Comparison of ENCODE assay signal across 9 cellular contexts in genomic region chr1:167648978-167649752, GRCh38. TPM values are rescaled to one million over a fixed set of nuclear protein-coding genes. Genes with fewer than 3 reads are reported as not detected.
DNase-seq lines count a peak whose midpoint lies in the region; ATAC-seq and TF ChIP-seq lines count a peak whose summit lies in the region.
"Had no signal": no experiment of that assay in that cellular context is flagged by ENCODE, and none has a peak within 500 bp of the region (broad histone marks: within the 10 kb centered on the region; RNA-seq: fewer than 3 reads in every experiment).

No MANE protein-coding gene starts in this region.

- H3K4me3 ChIP-seq in right atrium auricular region: no peak overlapping the region

- H3K36me3 Mint-ChIP-seq in activated CD4-positive, alpha-beta T cell treated with anti-CD3 and anti-CD28 coated beads, Interleukin-2, amount 10 ng/mL, durations not matched to agents 7 days and 5 days (ENCODE audit: low read depth): peaks cover 59% of the 10 kb centered on the region
- peaks cover 37% of the 10 kb centered on the region for H3K36me3 Mint-ChIP-seq in activated CD8-positive, alpha-beta T cell treated with anti-CD3 and anti-CD28 coated beads for 36 hours (ENCODE audit: low read depth)

- peak overlapping the region; percentile 1 for H3K4me3 Mint-ChIP-seq in activated CD4-positive, alpha-beta T cell treated with anti-CD3 and anti-CD28 coated beads, Interleukin-2, amount 10 ng/mL, durations not matched to agents 7 days and 5 days
- H3K4me3 Mint-ChIP-seq in activated CD8-positive, alpha-beta T cell treated with anti-CD3 and anti-CD28 coated beads for 36 hours: no peak overlapping the region
- peak overlapping the region; percentile 26 to 78 for H3K4me3 Mint-ChIP-seq in stimulated activated naive CD8-positive, alpha-beta T cell treated with anti-CD3 and anti-CD28 coated beads, Interleukin-15, amount 100 ng/mL, for 72 hours

- TF ChIP-seq CTCF in activated CD8-positive, alpha-beta T cell treated with anti-CD3 and anti-CD28 coated beads for 36 hours (IDR thresholded peaks at IDR 0.05): no peak
- no peak for TF ChIP-seq CTCF in right atrium auricular region (IDR thresholded peaks at IDR 0.05)

- no peaks in the 10 kb centered on the region for H3K27me3 Mint-ChIP-seq in activated CD4-positive, alpha-beta T cell treated with anti-CD3 and anti-CD28 coated beads, Interleukin-2, amount 10 ng/mL, durations not matched to agents 7 days and 5 days
- H3K27me3 Mint-ChIP-seq in activated CD8-positive, alpha-beta T cell treated with anti-CD3 and anti-CD28 coated beads for 36 hours: no peaks in the 10 kb centered on the region
- H3K27me3 Mint-ChIP-seq in stimulated activated naive CD8-positive, alpha-beta T cell treated with anti-CD3 and anti-CD28 coated beads, Interleukin-15, amount 100 ng/mL, for 72 hours: no peaks in the 10 kb centered on the region

- peaks cover 75% of the 10 kb centered on the region for H3K4me1 Mint-ChIP-seq in activated CD4-positive, alpha-beta T cell treated with anti-CD3 and anti-CD28 coated beads, Interleukin-2, amount 10 ng/mL, durations not matched to agents 7 days and 5 days
- H3K4me1 Mint-ChIP-seq in activated CD8-positive, alpha-beta T cell treated with anti-CD3 and anti-CD28 coated beads for 36 hours (ENCODE audit: low read depth): peaks cover 79% of the 10 kb centered on the region
- peaks cover 83% of the 10 kb centered on the region for H3K4me1 Mint-ChIP-seq in stimulated activated naive CD8-positive, alpha-beta T cell treated with anti-CD3 and anti-CD28 coated beads, Interleukin-15, amount 100 ng/mL, for 72 hours

- peak overlapping the region; percentile 76 for H3K27ac Mint-ChIP-seq in activated CD4-positive, alpha-beta T cell treated with anti-CD3 and anti-CD28 coated beads, Interleukin-2, amount 10 ng/mL, durations not matched to agents 7 days and 5 days
- peak overlapping the region; percentile 68 for H3K27ac Mint-ChIP-seq in activated CD8-positive, alpha-beta T cell treated with anti-CD3 and anti-CD28 coated beads for 36 hours
- H3K27ac Mint-ChIP-seq in stimulated activated naive CD8-positive, alpha-beta T cell treated with anti-CD3 and anti-CD28 coated beads, Interleukin-15, amount 100 ng/mL, for 72 hours: peak overlapping the region in 1 of 2 donors; percentile 85

- no peaks in the 10 kb centered on the region for H3K9me3 Mint-ChIP-seq in activated CD4-positive, alpha-beta T cell treated with anti-CD3 and anti-CD28 coated beads, Interleukin-2, amount 10 ng/mL, durations not matched to agents 7 days and 5 days
- H3K9me3 Mint-ChIP-seq in activated CD8-positive, alpha-beta T cell treated with anti-CD3 and anti-CD28 coated beads for 36 hours: no peaks in the 10 kb centered on the region
- H3K9me3 Mint-ChIP-seq in stimulated activated naive CD8-positive, alpha-beta T cell treated with anti-CD3 and anti-CD28 coated beads, Interleukin-15, amount 100 ng/mL, for 72 hours: no peaks in the 10 kb centered on the region

- POLR2A ChIA-PET in activated CD4-positive, alpha-beta T cell treated with anti-CD3 and anti-CD28 coated beads, Interleukin-2, amount 10 ng/mL, durations not matched to agents 7 days and 5 days (lab: Charles Lee): no interaction called here
- POLR2A ChIA-PET in activated CD8-positive, alpha-beta T cell treated with anti-CD3 and anti-CD28 coated beads for 36 hours (lab: Charles Lee): interaction anchor here (1.0 to 1.6 kb wide), 5 partner anchors 11 to 39 kb away, joined by 3 to 5 read pairs (median 3); no protein-coding TSS in a partner anchor

- no peaks in the 10 kb centered on the region for H3K36me3 ChIP-seq in right atrium auricular region

- no peaks in the 10 kb centered on the region for H3K9me3 ChIP-seq in right atrium auricular region

- DNase-seq in activated CD4-positive, alpha-beta T cell treated with anti-CD3 and anti-CD28 coated beads, Interleukin-2, amount 10 ng/mL, durations not matched to agents 7 days and 5 days: no peak
- DNase-seq in activated CD4-positive, alpha-beta T cell treated with anti-CD3 and anti-CD28 coated beads, Interleukin-2, amount 50 U/mL, for 48 hours: no peak
- DNase-seq in activated CD8-positive, alpha-beta T cell treated with anti-CD3 and anti-CD28 coated beads for 36 hours: no peak
- DNase-seq in right atrium auricular region (ENCODE audit: low spot score) (no peak), ecto neural progenitor cell (ENCODE audit: low spot score) (no peak), SK-N-DZ (ENCODE audit: low spot score) (no peak)
- DNase-seq in stimulated activated naive CD8-positive, alpha-beta T cell treated with anti-CD3 and anti-CD28 coated beads, Interleukin-15, amount 100 ng/mL, for 72 hours: no peak
- DNase-seq: NCI-H524 treated with DMSO at 0.1 percent for 48 hours had no signal

- intact Hi-C loops in activated CD8-positive, alpha-beta T cell treated with anti-CD3 and anti-CD28 coated beads for 36 hours (cut with micrococcal nuclease): no loop called here

- CTCF ChIA-PET in activated CD4-positive, alpha-beta T cell treated with anti-CD3 and anti-CD28 coated beads, Interleukin-2, amount 10 ng/mL, durations not matched to agents 7 days and 5 days (lab: Charles Lee): interaction anchor here (1.0 to 1.2 kb wide), 3 partner anchors 49 to 66 kb away, joined by 3 to 4 read pairs (median 4); no protein-coding TSS in a partner anchor
- CTCF ChIA-PET in activated CD8-positive, alpha-beta T cell treated with anti-CD3 and anti-CD28 coated beads for 36 hours (lab: Charles Lee): interaction anchor here (0.7 to 4.0 kb wide), 6 partner anchors 11 to 109 kb away, joined by 3 to 22 read pairs (median 7); no protein-coding TSS in a partner anchor

- peak overlapping the region; percentile 32 to 61 for H3K27ac ChIP-seq in right atrium auricular region

- H3K27me3 ChIP-seq in right atrium auricular region: no peaks in the 10 kb centered on the region

- no peak for ATAC-seq in activated CD8-positive, alpha-beta T cell treated with anti-CD3 and anti-CD28 coated beads for 36 hours
- no peak for ATAC-seq in stimulated activated naive CD8-positive, alpha-beta T cell treated with anti-CD3 and anti-CD28 coated beads, Interleukin-15, amount 100 ng/mL, for 72 hours
- ATAC-seq in HG03565 (IDR thresholded peaks at IDR 0.05; ENCODE audit: unreplicated experiment): no peak

- H3K4me1 ChIP-seq in right atrium auricular region: peaks cover 0 to 81% of the 10 kb centered on the region in 2 donors

RNA-seq across cellular contexts. Expression of gene RCSD1, which starts 19.1 kb away (rescaled TPM):
- 100 to 1,000 TPM; 152 to 157 TPM for total RNA-seq in activated CD4-positive, alpha-beta T cell treated with anti-CD3 and anti-CD28 coated beads, Interleukin-2, amount 10 ng/mL, durations not matched to agents 7 days and 5 days
- total RNA-seq in activated CD8-positive, alpha-beta T cell treated with anti-CD3 and anti-CD28 coated beads for 36 hours: 10 to 100 TPM; 66.4 to 67.9 TPM
- 10 to 100 TPM; 26.5 to 39.3 TPM for total RNA-seq in right atrium auricular region
- polyA plus RNA-seq in SK-N-DZ (2014; cell fraction: cytosol; rRNA removed): not detected in 2 replicates
- polyA plus RNA-seq in SK-N-DZ (2014; cell fraction: nucleus; rRNA removed): not detected in 2 replicates
